Comparison of ENCODE assay signal across 15 cellular contexts in the genomic region with DNA sequence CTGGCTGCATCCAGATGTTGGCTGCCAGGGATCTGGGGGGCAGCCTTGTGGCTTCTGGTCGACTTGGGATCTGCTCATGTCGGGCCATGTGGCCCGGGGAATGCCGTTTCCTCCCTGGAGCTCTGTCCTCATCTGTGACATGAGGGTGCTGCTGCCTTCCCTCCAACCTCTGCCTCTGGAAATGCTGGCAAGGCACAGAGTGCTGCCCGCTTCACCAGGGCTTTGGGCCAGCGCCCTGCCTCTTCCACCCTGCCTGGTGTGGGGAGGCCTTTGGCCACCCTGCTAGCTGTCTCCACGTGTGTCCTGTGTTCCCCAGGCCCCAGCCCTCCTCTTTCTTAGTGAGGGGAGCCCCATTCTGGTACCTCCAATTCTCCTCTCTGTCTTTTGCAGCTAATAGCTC. TPM values are rescaled to one million over a fixed set of nuclear protein-coding genes. Genes with fewer than 3 reads are reported as not detected.
"Had no signal": no experiment of that assay in that cellular context is flagged by ENCODE, and none has a peak within 500 bp of the region (broad histone marks: within the 10 kb centered on the region; RNA-seq: fewer than 3 reads in every experiment).

No MANE protein-coding gene starts in this region.

- H3K36me3 Mint-ChIP-seq: activated CD8-positive, alpha-beta memory T cell treated with anti-CD3 and anti-CD28 coated beads, Interleukin-2, amount 10 ng/mL, durations not matched to agents 7 days and 5 days; activated naive CD4-positive, alpha-beta T cell treated with anti-CD3 and anti-CD28 coated beads, Interleukin-2, amount 50 U/mL, for 24 hours had no signal

- H3K4me3 ChIP-seq: body of pancreas had no signal

- H3K27ac Mint-ChIP-seq: activated CD8-positive, alpha-beta memory T cell treated with anti-CD3 and anti-CD28 coated beads, Interleukin-2, amount 10 ng/mL, durations not matched to agents 7 days and 5 days; activated naive CD4-positive, alpha-beta T cell treated with anti-CD3 and anti-CD28 coated beads, Interleukin-2, amount 50 U/mL, for 24 hours; activated T-cell treated with anti-CD3 and anti-CD28 coated beads, Interleukin-2, amount 50 U/mL, for 24 hours had no signal

- H3K4me3 Mint-ChIP-seq: activated CD8-positive, alpha-beta memory T cell treated with anti-CD3 and anti-CD28 coated beads, Interleukin-2, amount 10 ng/mL, durations not matched to agents 7 days and 5 days; activated T-cell treated with anti-CD3 and anti-CD28 coated beads, Interleukin-2, amount 50 U/mL, for 24 hours; stimulated activated naive CD8-positive, alpha-beta T cell treated with anti-CD3 and anti-CD28 coated beads, Interleukin-15, amount 100 ng/mL, for 72 hours had no signal

- DNase-seq: activated CD4-positive, alpha-beta T cell treated with anti-CD3 and anti-CD28 coated beads for 1 hour; activated CD4-positive, alpha-beta T cell treated with anti-CD3 and anti-CD28 coated beads, Interleukin-2, amount 50 U/mL, for 48 hours; activated CD8-positive, alpha-beta memory T cell treated with anti-CD3 and anti-CD28 coated beads, Interleukin-2, amount 10 ng/mL, durations not matched to agents 7 days and 5 days; activated effector memory CD4-positive, alpha-beta T cell treated with Interleukin-2 at 50 U/mL for 16 hours; activated T-cell treated with anti-CD3 and anti-CD28 coated beads, Interleukin-2, amount 50 U/mL, for 24 hours; body of pancreas; stimulated activated CD4-positive, alpha-beta T cell treated with anti-CD3 and anti-CD28 coated beads, Interleukin-15, amount 100 ng/mL, for 24 hours; stimulated activated CD4-positive, alpha-beta T cell treated with anti-CD3 and anti-CD28 coated beads, Interleukin-4, amount 100 ng/mL, for 4 hours; stimulated activated naive CD8-positive, alpha-beta T cell treated with anti-CD3 and anti-CD28 coated beads, Interleukin-15, amount 100 ng/mL, for 72 hours; T-helper 9 cell had no signal

- H3K27ac ChIP-seq: body of pancreas had no signal

- H3K9me3 ChIP-seq: body of pancreas had no signal

- H3K9me3 Mint-ChIP-seq: activated naive CD4-positive, alpha-beta T cell treated with anti-CD3 and anti-CD28 coated beads, Interleukin-2, amount 50 U/mL, for 24 hours; activated T-cell treated with anti-CD3 and anti-CD28 coated beads, Interleukin-2, amount 50 U/mL, for 24 hours; stimulated activated naive CD8-positive, alpha-beta T cell treated with anti-CD3 and anti-CD28 coated beads, Interleukin-15, amount 100 ng/mL, for 72 hours had no signal

- H3K27me3 ChIP-seq: body of pancreas had no signal

RNA-seq across cellular contexts. Expression of gene H2BK1, which starts 44.0 kb away (rescaled TPM):
- total RNA-seq: activated CD8-positive, alpha-beta memory T cell treated with anti-CD3 and anti-CD28 coated beads, Interleukin-2, amount 10 ng/mL, durations not matched to agents 7 days and 5 days; body of pancreas; dermis microvascular lymphatic vessel endothelial cell; omental fat pad; pulmonary artery endothelial cell had no signal
- polyA plus RNA-seq: esophagus had no signal
